ENCODE assay signal across 8 cellular contexts in genomic region chr3:133896002-133896761, GRCh38. TPM values are rescaled to one million over a fixed set of nuclear protein-coding genes. Genes with fewer than 3 reads are reported as not detected.
DNase-seq lines count a peak whose midpoint lies in the region; ATAC-seq lines count a peak whose summit lies in the region.

No MANE protein-coding gene starts in this region.

- H3K27me3 Mint-ChIP-seq in activated CD8-positive, alpha-beta memory T cell treated with anti-CD3 and anti-CD28 coated beads, Interleukin-2, amount 10 ng/mL, durations not matched to agents 7 days and 5 days: peaks cover 72% of the 10 kb centered on the region
- peaks cover 68% of the 10 kb centered on the region for H3K27me3 Mint-ChIP-seq in activated naive CD8-positive, alpha-beta T cell treated with anti-CD3 and anti-CD28 coated beads for 36 hours

- no peaks in the 10 kb centered on the region for H3K9me3 Mint-ChIP-seq in activated CD8-positive, alpha-beta memory T cell treated with anti-CD3 and anti-CD28 coated beads, Interleukin-2, amount 10 ng/mL, durations not matched to agents 7 days and 5 days (ENCODE audit: low read depth)
- H3K9me3 Mint-ChIP-seq in activated naive CD8-positive, alpha-beta T cell treated with anti-CD3 and anti-CD28 coated beads for 36 hours: no peaks in the 10 kb centered on the region

- DNase-seq in activated CD8-positive, alpha-beta memory T cell treated with anti-CD3 and anti-CD28 coated beads, Interleukin-2, amount 10 ng/mL, durations not matched to agents 7 days and 5 days: no peak
- DNase-seq in activated CD8-positive, alpha-beta memory T cell treated with anti-CD3 and anti-CD28 coated beads, Interleukin-2, amount 50 U/mL, for 48 hours: no peak
- no peak for DNase-seq in activated naive CD8-positive, alpha-beta T cell treated with anti-CD3 and anti-CD28 coated beads for 36 hours
- DNase-seq in NCI-H2196 (lab: John Stamatoyannopoulos, UW; ENCODE audit: unreplicated experiment): no peak

- peak; percentile 32 for ATAC-seq in activated CD8-positive, alpha-beta memory T cell treated with anti-CD3 and anti-CD28 coated beads, Interleukin-2, amount 10 ng/mL, durations not matched to agents 7 days and 5 days
- no peak for ATAC-seq in GM21786 (IDR thresholded peaks at IDR 0.05; ENCODE audit: unreplicated experiment)
- ATAC-seq in GM21825 (IDR thresholded peaks at IDR 0.05; ENCODE audit: unreplicated experiment): no peak

- no peak overlapping the region for H3K27ac Mint-ChIP-seq in activated CD8-positive, alpha-beta memory T cell treated with anti-CD3 and anti-CD28 coated beads, Interleukin-2, amount 10 ng/mL, durations not matched to agents 7 days and 5 days
- no peak overlapping the region for H3K27ac Mint-ChIP-seq in activated naive CD8-positive, alpha-beta T cell treated with anti-CD3 and anti-CD28 coated beads for 36 hours

- H3K27me3 ChIP-seq in iPS-15b (ENCODE audit: control insufficient read depth, insufficient read depth, low read length) (peaks cover 25% of the 10 kb centered on the region), skeletal muscle tissue (ENCODE audit: control insufficient read depth in 3 of 3, insufficient read depth in 3 of 3, low read length in 3 of 3) (peaks cover 3 to 16% (median 12%) of the 10 kb centered on the region in 3 donors)

- H3K36me3 ChIP-seq in iPS-15b (ENCODE audit: control insufficient read depth, insufficient read depth, low read length) (no peaks in the 10 kb centered on the region), skeletal muscle tissue (ENCODE audit: control insufficient read depth in 3 of 3, insufficient read depth in 3 of 3, low read length in 3 of 3) (no peaks in the 10 kb centered on the region)

- no peaks in the 10 kb centered on the region for H3K9me3 ChIP-seq in iPS-15b (ENCODE audit: control insufficient read depth, insufficient read depth, low read length)
- no peaks in the 10 kb centered on the region for H3K9me3 ChIP-seq in skeletal muscle tissue (ENCODE audit: control insufficient read depth in 3 of 3, low read length in 3 of 3)

- H3K4me3 Mint-ChIP-seq in activated CD8-positive, alpha-beta memory T cell treated with anti-CD3 and anti-CD28 coated beads, Interleukin-2, amount 10 ng/mL, durations not matched to agents 7 days and 5 days: peak overlapping the region; percentile 47
- peak overlapping the region; percentile 69 for H3K4me3 Mint-ChIP-seq in activated naive CD8-positive, alpha-beta T cell treated with anti-CD3 and anti-CD28 coated beads for 36 hours

- peaks cover 8% of the 10 kb centered on the region for H3K4me1 ChIP-seq in iPS-15b (ENCODE audit: control insufficient read depth, insufficient read depth, low read length)
- peaks cover 3 to 9% (median 4%) of the 10 kb centered on the region in 3 donors for H3K4me1 ChIP-seq in skeletal muscle tissue (ENCODE audit: control insufficient read depth in 3 of 3, insufficient read depth in 3 of 3, low read length in 3 of 3)

- peak overlapping the region; percentile 77 for H3K4me3 ChIP-seq in iPS-15b (ENCODE audit: low read depth, low read length)
- H3K4me3 ChIP-seq in skeletal muscle tissue (ENCODE audit: low read length in 3 of 3): peak overlapping the region; percentile 71 to 77 (median 75)

- peaks cover 2% of the 10 kb centered on the region for H3K4me1 Mint-ChIP-seq in activated CD8-positive, alpha-beta memory T cell treated with anti-CD3 and anti-CD28 coated beads, Interleukin-2, amount 10 ng/mL, durations not matched to agents 7 days and 5 days
- H3K4me1 Mint-ChIP-seq in activated naive CD8-positive, alpha-beta T cell treated with anti-CD3 and anti-CD28 coated beads for 36 hours: no peaks in the 10 kb centered on the region

- peak overlapping the region; percentile 70 for H3K9ac ChIP-seq in iPS-15b (ENCODE audit: low read depth, low read length)
- peak overlapping the region; percentile 64 to 79 (median 74) for H3K9ac ChIP-seq in skeletal muscle tissue (ENCODE audit: low read depth in 1 of 3, low read length in 3 of 3)

- no peak overlapping the region for H3K27ac ChIP-seq in skeletal muscle tissue (ENCODE audit: low read depth, low read length)

- H3K36me3 Mint-ChIP-seq in activated CD8-positive, alpha-beta memory T cell treated with anti-CD3 and anti-CD28 coated beads, Interleukin-2, amount 10 ng/mL, durations not matched to agents 7 days and 5 days: no peaks in the 10 kb centered on the region
- H3K36me3 Mint-ChIP-seq in activated naive CD8-positive, alpha-beta T cell treated with anti-CD3 and anti-CD28 coated beads for 36 hours: no peaks in the 10 kb centered on the region

- CTCF ChIA-PET in activated CD8-positive, alpha-beta memory T cell treated with anti-CD3 and anti-CD28 coated beads, Interleukin-2, amount 10 ng/mL, durations not matched to agents 7 days and 5 days (lab: Charles Lee): interaction anchor here (1.3 to 1.4 kb wide), 2 partner anchors 31 to 76 kb away, joined by 3 read pairs; no protein-coding TSS in a partner anchor

RNA-seq across cellular contexts. Expression of gene RAB6B, which starts 0.5 kb away (rescaled TPM):
- total RNA-seq in activated CD8-positive, alpha-beta memory T cell treated with anti-CD3 and anti-CD28 coated beads, Interleukin-2, amount 10 ng/mL, durations not matched to agents 7 days and 5 days: 1 to 10 TPM; 1.0 to 1.3 TPM
- under 1 TPM; 0.08 to 0.29 TPM for total RNA-seq in activated naive CD8-positive, alpha-beta T cell treated with anti-CD3 and anti-CD28 coated beads for 36 hours
- total RNA-seq in skeletal muscle tissue: 1.6 TPM
